Comparison of ENCODE assay signal across 1 cellular context in genomic region chr5:150422758-150423157, GRCh38.
A peak's percentile ranks its signal among the peaks of the same experiment; 100 is the strongest.
TF ChIP-seq lines count a peak whose summit lies in the region.

No MANE protein-coding gene starts in this region.

TF ChIP-seq in K562, 482 proteins besides CTCF, POLR2A, EP300 and RAD21:
- 0 out of 2 replicates have a peak, but pooled peaks have one; percentile 20 for TF ChIP-seq CEBPG (CRISPR knock-in tag; IDR thresholded peaks at IDR 0.05)
- peak; percentile 47 to 79; a peak in 3 of 4 replicates for TF ChIP-seq CEBPG (tag; conservative IDR thresholded peaks at IDR 0.05 in 1 of 2, IDR thresholded peaks at IDR 0.05 in 1 of 2)
- no peak for TF ChIP-seq POLR2B (IDR thresholded peaks at IDR 0.05; ENCODE audit: low read depth, partially characterized antibody)
- peak; percentile 62 for TF ChIP-seq ATF3 (IDR thresholded peaks at IDR 0.05)
- no peak for TF ChIP-seq ATF3 (CRISPR knock-in tag; conservative IDR thresholded peaks at IDR 0.05)
